In genomic region chr11:17328856-17329490, GRCh38 we compare ENCODE assay signal across 15 cellular contexts. TPM values are rescaled to one million over a fixed set of nuclear protein-coding genes. Genes with fewer than 3 reads are reported as not detected.
DNase-seq lines count a peak whose midpoint lies in the region; ATAC-seq and TF ChIP-seq lines count a peak whose summit lies in the region.
"Had no signal": no experiment of that assay in that cellular context is flagged by ENCODE, and none has a peak within 500 bp of the region (broad histone marks: within the 10 kb centered on the region; RNA-seq: fewer than 3 reads in every experiment).

No MANE protein-coding gene starts in this region.

- H3K36me3 ChIP-seq in heart left ventricle = peaks cover 0 to 55% (median 37%) of the 10 kb centered on the region in 9 donors
- peaks cover 14% of the 10 kb centered on the region for H3K36me3 ChIP-seq in right atrium auricular region
- H3K36me3 ChIP-seq in stomach = peaks cover 0 to 56% (median 34%) of the 10 kb centered on the region in 4 donors

- 77 to 85% (median 82%) methylated on average over 5 of the region's 5 CpGs for WGBS in heart left ventricle, 4 donors
- 82 to 93% (median 89%) methylated on average over 5 of the region's 5 CpGs for WGBS in stomach, 5 donors

- intact Hi-C loops in heart left ventricle (cut with DNase I) (no loop called here), stomach (cut with DNase I; ENCODE audit: low total_unique reads) (no loop called here)

- TF ChIP-seq EP300 in stomach (IDR thresholded peaks at IDR 0.05) = no peak

- TF ChIP-seq POLR2A in heart left ventricle (IDR thresholded peaks at IDR 0.05) (no peak), stomach (IDR thresholded peaks at IDR 0.05) (no peak)

- no peak for TF ChIP-seq CTCF in heart left ventricle (IDR thresholded peaks at IDR 0.05)
- TF ChIP-seq CTCF in right atrium auricular region (IDR thresholded peaks at IDR 0.05) = no peak
- TF ChIP-seq CTCF in stomach (IDR thresholded peaks at IDR 0.05) = no peak

- DNase-seq in heart left ventricle (peak in 2 of 5 donors; percentile 28 to 44), right atrium auricular region (ENCODE audit: low spot score) (no peak), NCI-H1105 (lab: John Stamatoyannopoulos, UW) (peak; percentile 67), cerebellar cortex (ENCODE audit: low spot score) (peak; percentile 78), stomach (peak; percentile 46)
- DNase-seq: activated CD4-positive, alpha-beta T cell treated with anti-CD3 and anti-CD28 coated beads, Interleukin-2, amount 50 U/mL, for 48 hours; activated T-cell treated with anti-CD3 and anti-CD28 coated beads, Interleukin-2, amount 50 U/mL, for 4 hours; NCI-H1436; NCI-H510A; occipital lobe; sigmoid colon had no signal

- H3K9me3 ChIP-seq in heart left ventricle (no peaks in the 10 kb centered on the region), right atrium auricular region (no peaks in the 10 kb centered on the region), stomach (no peaks in the 10 kb centered on the region)
- H3K9me3 ChIP-seq: sigmoid colon had no signal

- ATAC-seq in heart left ventricle (peak in 3 of 4 donors; percentile 38 to 73 (median 59)), GM18858 (IDR thresholded peaks at IDR 0.05; ENCODE audit: unreplicated experiment) (no peak), HG03378 (IDR thresholded peaks at IDR 0.05; ENCODE audit: unreplicated experiment) (no peak), HG03108 (IDR thresholded peaks at IDR 0.05; ENCODE audit: unreplicated experiment) (no peak)
- ATAC-seq: activated T-cell treated with anti-CD3 and anti-CD28 coated beads, Interleukin-2, amount 50 U/mL, for 4 hours had no signal

- peaks cover 0 to 12% (median 0%) of the 10 kb centered on the region in 12 donors for H3K4me1 ChIP-seq in heart left ventricle
- peaks cover 0 to 3% of the 10 kb centered on the region in 2 donors for H3K4me1 ChIP-seq in right atrium auricular region
- H3K4me1 ChIP-seq in stomach = peaks cover 0 to 7% (median 0%) of the 10 kb centered on the region in 4 donors
- H3K4me1 ChIP-seq: sigmoid colon had no signal

- H3K4me3 ChIP-seq in heart left ventricle (no peak overlapping the region), right atrium auricular region (no peak overlapping the region), stomach (no peak overlapping the region)
- H3K4me3 ChIP-seq: sigmoid colon had no signal

- H3K27me3 ChIP-seq in heart left ventricle (no peaks in the 10 kb centered on the region), right atrium auricular region (no peaks in the 10 kb centered on the region), stomach (no peaks in the 10 kb centered on the region)
- H3K27me3 ChIP-seq: sigmoid colon had no signal

- H3K27ac ChIP-seq in heart left ventricle (no peak overlapping the region), right atrium auricular region (no peak overlapping the region), stomach (no peak overlapping the region)
- H3K27ac ChIP-seq: HL-60, sigmoid colon had no signal

RNA-seq across cellular contexts. Expression of gene NCR3LG1, which starts 22.6 kb away (rescaled TPM):
- total RNA-seq in heart left ventricle = 1 to 10 TPM in 6 of 9 donors, under 1 TPM in 3; 0.70 to 4.0 (median 1.6) TPM
- polyA plus RNA-seq in heart left ventricle = 1 to 10 TPM in 1 of 2 donors, under 1 TPM in 1; 0.27 to 1.3 TPM
- total RNA-seq in right atrium auricular region = 1 to 10 TPM; 2.0 to 3.6 TPM
- total RNA-seq in stomach = 10 to 100 TPM in 1 of 5 donors, 1 to 10 TPM in 3, under 1 TPM in 1; under 0.01 to 13.6 (median 4.2) TPM
- polyA plus RNA-seq in stomach = under 1 TPM in 2 of 3 donors, not detected in 1; 0.25 to 0.37 TPM

RNA-seq across cellular contexts. Expression of gene NUCB2, which starts 52.4 kb away (rescaled TPM):
- 100 to 1,000 TPM in 3 of 9 donors, 10 to 100 TPM in 6; 41.4 to 180 (median 85.4) TPM for total RNA-seq in heart left ventricle
- 100 to 1,000 TPM in 1 of 2 donors, 10 to 100 TPM in 1; 87.0 to 135 TPM for polyA plus RNA-seq in heart left ventricle
- total RNA-seq in right atrium auricular region = 10 to 100 TPM; 61.6 to 85.7 TPM
- 10 to 100 TPM in 4 of 5 donors, 1 to 10 TPM in 1; 6.4 to 92.9 (median 42.2) TPM for total RNA-seq in stomach
- polyA plus RNA-seq in stomach = 100 to 1,000 TPM in 1 of 3 donors, 10 to 100 TPM in 2; 49.8 to 112 (median 72.9) TPM

RNA-seq across cellular contexts. Expression of gene KCNJ11, which starts 59.5 kb away (rescaled TPM):
- 10 to 100 TPM; 11.5 to 32.4 (median 17.6) TPM for total RNA-seq in heart left ventricle
- 10 to 100 TPM; 14.8 to 22.3 TPM for polyA plus RNA-seq in heart left ventricle
- 10 to 100 TPM; 18.7 to 19.5 TPM for total RNA-seq in right atrium auricular region
- total RNA-seq in stomach = 10 to 100 TPM in 1 of 5 donors, 1 to 10 TPM in 3, not detected in 1; 1.5 to 22.9 (median 4.7) TPM
- polyA plus RNA-seq in stomach = 10 to 100 TPM in 1 of 3 donors, 1 to 10 TPM in 2; 7.2 to 14.2 (median 7.7) TPM

Comparison
In these comparisons a context has a peak if more than half of its experiments do, and no peak if none do; other contexts are left out.
1. ATAC-seq: peak in heart left ventricle (3 of 4); none in GM18858 (single experiment), HG03378 (single experiment) and HG03108 (single experiment).